ENCODE assay signal across 1 cellular context in the genomic region with DNA sequence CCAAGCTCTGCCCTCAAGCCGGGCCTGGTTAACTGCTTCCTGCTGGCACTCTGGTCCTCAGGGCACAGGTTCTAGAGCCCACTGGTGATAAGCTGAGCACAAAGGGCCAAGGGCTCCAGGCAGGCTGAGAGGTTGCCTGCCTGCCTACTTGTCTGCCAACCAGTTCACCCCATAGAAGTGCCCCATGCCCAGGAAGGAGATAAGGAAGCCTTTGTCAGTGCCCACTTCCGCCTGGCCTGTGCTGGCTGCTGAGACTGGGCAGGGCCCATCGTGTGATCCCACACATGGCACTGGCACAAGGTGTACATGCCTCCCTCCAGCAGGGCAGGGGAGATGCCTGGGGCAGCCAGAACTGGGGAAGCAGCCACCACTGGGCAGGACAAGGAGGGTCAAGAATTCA.
TF ChIP-seq lines count a peak whose summit lies in the region.

No MANE protein-coding gene starts in this region.

TF ChIP-seq in IMR-90, 13 proteins besides CTCF, POLR2A, EP300 and RAD21:
- TF ChIP-seq CEBPB (IDR thresholded peaks at IDR 0.05; ENCODE audit: low read depth, low read length) (no peak), MAZ (IDR thresholded peaks at IDR 0.05; ENCODE audit: borderline replicate concordance, low read depth, low read length) (no peak), MXI1 (IDR thresholded peaks at IDR 0.05; ENCODE audit: borderline replicate concordance, low read depth, low read length) (no peak), RCOR1 (IDR thresholded peaks at IDR 0.05; ENCODE audit: insufficient replicate concordance, low read length) (no peak), MAFK (IDR thresholded peaks at IDR 0.05; ENCODE audit: low read depth, low read length) (no peak), NFE2L2 (IDR thresholded peaks at IDR 0.05; ENCODE audit: low read depth, low read length) (no peak), RFX5 (IDR thresholded peaks at IDR 0.05; ENCODE audit: low read depth, low read length) (no peak), BHLHE40 (IDR thresholded peaks at IDR 0.05; ENCODE audit: low read depth, low read length) (no peak), FOS (IDR thresholded peaks at IDR 0.05; ENCODE audit: low read depth, low read length) (no peak), CHD1 (IDR thresholded peaks at IDR 0.05; ENCODE audit: low read depth, low read length) (no peak), SMC3 (IDR thresholded peaks at IDR 0.05; ENCODE audit: low read depth, low read length) (no peak)
- TF ChIP-seq, protein P1, sequence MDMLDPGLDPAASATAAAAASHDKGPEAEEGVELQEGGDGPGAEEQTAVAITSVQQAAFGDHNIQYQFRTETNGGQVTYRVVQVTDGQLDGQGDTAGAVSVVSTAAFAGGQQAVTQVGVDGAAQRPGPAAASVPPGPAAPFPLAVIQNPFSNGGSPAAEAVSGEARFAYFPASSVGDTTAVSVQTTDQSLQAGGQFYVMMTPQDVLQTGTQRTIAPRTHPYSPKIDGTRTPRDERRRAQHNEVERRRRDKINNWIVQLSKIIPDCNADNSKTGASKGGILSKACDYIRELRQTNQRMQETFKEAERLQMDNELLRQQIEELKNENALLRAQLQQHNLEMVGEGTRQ (IDR thresholded peaks at IDR 0.05; ENCODE audit: low read depth, low read length) = no peak
- TF ChIP-seq, protein P2, sequence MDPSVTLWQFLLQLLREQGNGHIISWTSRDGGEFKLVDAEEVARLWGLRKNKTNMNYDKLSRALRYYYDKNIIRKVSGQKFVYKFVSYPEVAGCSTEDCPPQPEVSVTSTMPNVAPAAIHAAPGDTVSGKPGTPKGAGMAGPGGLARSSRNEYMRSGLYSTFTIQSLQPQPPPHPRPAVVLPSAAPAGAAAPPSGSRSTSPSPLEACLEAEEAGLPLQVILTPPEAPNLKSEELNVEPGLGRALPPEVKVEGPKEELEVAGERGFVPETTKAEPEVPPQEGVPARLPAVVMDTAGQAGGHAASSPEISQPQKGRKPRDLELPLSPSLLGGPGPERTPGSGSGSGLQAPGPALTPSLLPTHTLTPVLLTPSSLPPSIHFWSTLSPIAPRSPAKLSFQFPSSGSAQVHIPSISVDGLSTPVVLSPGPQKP (IDR thresholded peaks at IDR 0.05; ENCODE audit: borderline replicate concordance, low read depth, low read length) = no peak
